ENCODE assay signal across 16 cellular contexts in the genomic region with DNA sequence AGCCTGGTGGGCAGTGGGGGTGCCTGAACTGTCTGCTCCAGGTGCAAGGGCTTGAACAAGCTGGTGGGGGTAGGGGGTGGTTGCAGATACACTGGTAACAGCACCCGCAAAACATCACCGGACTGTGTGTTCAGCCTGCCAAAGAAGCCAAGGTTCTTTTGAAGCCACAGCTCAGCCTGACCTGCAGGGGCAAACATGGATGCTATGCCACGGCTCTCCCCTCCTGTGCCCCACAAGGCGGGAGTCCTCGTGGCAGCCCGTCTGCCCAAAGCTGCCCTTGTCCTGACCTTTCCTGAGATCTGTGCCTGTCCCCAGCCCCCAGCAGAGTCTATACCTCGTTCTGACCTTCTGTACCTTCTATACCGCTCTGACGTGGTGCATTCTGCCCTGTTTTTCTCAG.
DNase-seq lines count a peak whose midpoint lies in the region; ATAC-seq and TF ChIP-seq lines count a peak whose summit lies in the region.
"Had no signal": no experiment of that assay in that cellular context is flagged by ENCODE, and none has a peak within 500 bp of the region (broad histone marks: within the 10 kb centered on the region; RNA-seq: fewer than 3 reads in every experiment).

No MANE protein-coding gene starts in this region.

- H3K9me3 ChIP-seq in esophagus muscularis mucosa (peaks cover 0 to 6% (median 0%) of the 10 kb centered on the region in 4 donors), neuronal stem cell (replicated peaks in 1 of 2; ENCODE audit: control insufficient read depth in 2 of 2, insufficient read depth in 1 of 2, low read depth in 1 of 2, low read length in 2 of 2) (no peaks in the 10 kb centered on the region), vagina (no peaks in the 10 kb centered on the region)
- H3K9me3 ChIP-seq: HAP-1 had no signal

- no peak overlapping the region for H4K91ac ChIP-seq in neuronal stem cell (ENCODE audit: low read depth, low read length, poor library complexity)

- no peak overlapping the region for H3K9ac ChIP-seq in neuronal stem cell (ENCODE audit: low read depth, low read length, poor library complexity)

- H2BK120ac ChIP-seq in neuronal stem cell (ENCODE audit: low read depth, low read length): no peak overlapping the region

- no peak overlapping the region for H3K27ac ChIP-seq in coronary artery
- H3K27ac ChIP-seq in esophagus muscularis mucosa (replicated peaks in 1 of 4): no peak overlapping the region
- no peak overlapping the region for H3K27ac ChIP-seq in neuronal stem cell (replicated peaks; ENCODE audit: low read length)
- no peak overlapping the region for H3K27ac ChIP-seq in vagina

- H3K14ac ChIP-seq in neuronal stem cell (ENCODE audit: low read length): peak overlapping the region; percentile 43

- H2BK12ac ChIP-seq in neuronal stem cell (ENCODE audit: low read length): no peak overlapping the region

- no peak overlapping the region for H2BK15ac ChIP-seq in neuronal stem cell (ENCODE audit: low read length)

- H3K4me1 ChIP-seq in esophagus muscularis mucosa (no peaks in the 10 kb centered on the region), neuronal stem cell (ENCODE audit: control insufficient read depth in 2 of 2, insufficient read depth in 1 of 2, low read depth in 1 of 2, low read length in 2 of 2) (no peaks in the 10 kb centered on the region), vagina (no peaks in the 10 kb centered on the region)
- H3K4me1 ChIP-seq: HAP-1 had no signal

- H3K27ac Mint-ChIP-seq in activated T-helper 1 cell treated with anti-CD3 and anti-CD28 coated beads, Interleukin-12 subunit alpha, Interleukin-12 subunit beta, Interleukin-2, Interleukin-4 antibody, amounts not matched to agents 30 ng/mL and 10 ng/mL and 1 ng/mL, durations not matched to agents 14 hours and 24 hours and 36 hours: no peak overlapping the region
- H3K27ac Mint-ChIP-seq: CD4-positive, alpha-beta memory T cell; HFFc6 had no signal

- H3K9me3 Mint-ChIP-seq in activated T-helper 1 cell treated with anti-CD3 and anti-CD28 coated beads, Interleukin-12 subunit alpha, Interleukin-12 subunit beta, Interleukin-2, Interleukin-4 antibody, amounts not matched to agents 30 ng/mL and 10 ng/mL and 1 ng/mL, durations not matched to agents 14 hours and 24 hours and 36 hours: no peaks in the 10 kb centered on the region

- no peak overlapping the region for H2AFZ ChIP-seq in neuronal stem cell (ENCODE audit: low read length)

- H3K23ac ChIP-seq in neuronal stem cell (ENCODE audit: low read depth, low read length, poor library complexity): no peak overlapping the region

- H3K27me3 ChIP-seq in esophagus muscularis mucosa (peaks cover 0 to 6% (median 0%) of the 10 kb centered on the region in 4 donors), neuronal stem cell (ENCODE audit: control insufficient read depth in 3 of 3, insufficient read depth in 3 of 3, low read depth in 1 of 3, low read length in 3 of 3) (no peaks in the 10 kb centered on the region), vagina (no peaks in the 10 kb centered on the region)

- no peaks in the 10 kb centered on the region for H3K79me1 ChIP-seq in neuronal stem cell (ENCODE audit: low read depth, low read length)

- no peak overlapping the region for H2AK5ac ChIP-seq in neuronal stem cell (ENCODE audit: low read depth, low read length)

- H3K18ac ChIP-seq in neuronal stem cell (ENCODE audit: low read length): peak overlapping the region; percentile 30

- no peaks in the 10 kb centered on the region for H3K4me1 Mint-ChIP-seq in activated T-helper 1 cell treated with anti-CD3 and anti-CD28 coated beads, Interleukin-12 subunit alpha, Interleukin-12 subunit beta, Interleukin-2, Interleukin-4 antibody, amounts not matched to agents 30 ng/mL and 10 ng/mL and 1 ng/mL, durations not matched to agents 14 hours and 24 hours and 36 hours (ENCODE audit: low read depth)
- H3K4me1 Mint-ChIP-seq: CD4-positive, alpha-beta memory T cell had no signal

- intact Hi-C loops in esophagus muscularis mucosa (cut with DNase I) (no loop called here), vagina (cut with DNase I) (no loop called here)
- intact Hi-C loops in activated T-helper 1 cell treated with anti-CD3 and anti-CD28 coated beads, Interleukin-12 subunit alpha, Interleukin-12 subunit beta, Interleukin-2, Interleukin-4 antibody, amounts not matched to agents 30 ng/mL and 10 ng/mL and 1 ng/mL, durations not matched to agents 14 hours and 24 hours and 36 hours (cut with micrococcal nuclease): no loop called here

- no peak overlapping the region for H4K8ac ChIP-seq in neuronal stem cell (ENCODE audit: low read depth, low read length)

- no peak for ATAC-seq in omental fat pad (ENCODE audit: low FRiP score)
- ATAC-seq in HG03460 (IDR thresholded peaks at IDR 0.05; ENCODE audit: unreplicated experiment): no peak

- H3K4me3 Mint-ChIP-seq in activated T-helper 1 cell treated with anti-CD3 and anti-CD28 coated beads, Interleukin-12 subunit alpha, Interleukin-12 subunit beta, Interleukin-2, Interleukin-4 antibody, amounts not matched to agents 30 ng/mL and 10 ng/mL and 1 ng/mL, durations not matched to agents 14 hours and 24 hours and 36 hours: no peak overlapping the region
- H3K4me3 Mint-ChIP-seq: CD4-positive, alpha-beta memory T cell; HFFc6 had no signal

- H3K4me3 ChIP-seq in coronary artery: no peak overlapping the region
- H3K4me3 ChIP-seq in esophagus muscularis mucosa: no peak overlapping the region
- peak overlapping the region in 1 of 2 donors; percentile 28 for H3K4me3 ChIP-seq in neuronal stem cell (ENCODE audit: low read length in 2 of 2)
- no peak overlapping the region for H3K4me3 ChIP-seq in vagina
- H3K4me3 ChIP-seq: HAP-1 had no signal

- H3K27me3 Mint-ChIP-seq in activated T-helper 1 cell treated with anti-CD3 and anti-CD28 coated beads, Interleukin-12 subunit alpha, Interleukin-12 subunit beta, Interleukin-2, Interleukin-4 antibody, amounts not matched to agents 30 ng/mL and 10 ng/mL and 1 ng/mL, durations not matched to agents 14 hours and 24 hours and 36 hours (ENCODE audit: insufficient read depth): no peaks in the 10 kb centered on the region

- H2BK5ac ChIP-seq in neuronal stem cell (ENCODE audit: low read length): no peak overlapping the region

- TF ChIP-seq CTCF in coronary artery (IDR thresholded peaks at IDR 0.05): no peak
- TF ChIP-seq CTCF in esophagus muscularis mucosa (IDR thresholded peaks at IDR 0.05): no peak
- TF ChIP-seq CTCF in vagina (IDR thresholded peaks at IDR 0.05): no peak
- TF ChIP-seq CTCF in omental fat pad (IDR thresholded peaks at IDR 0.05): no peak

- H3K36me3 ChIP-seq in esophagus muscularis mucosa (no peaks in the 10 kb centered on the region), neuronal stem cell (replicated peaks in 1 of 2; ENCODE audit: control insufficient read depth in 2 of 2, insufficient read depth in 2 of 2, low read length in 2 of 2) (no peaks in the 10 kb centered on the region), vagina (no peaks in the 10 kb centered on the region)
- H3K36me3 ChIP-seq: HAP-1 had no signal

- no peak for TF ChIP-seq EP300 in esophagus muscularis mucosa (IDR thresholded peaks at IDR 0.05)

- no peak overlapping the region for H3K4ac ChIP-seq in neuronal stem cell (ENCODE audit: low read length)

- no peak for TF ChIP-seq POLR2A in esophagus muscularis mucosa (IDR thresholded peaks at IDR 0.05; ENCODE audit: low read depth)
- TF ChIP-seq POLR2A in vagina (IDR thresholded peaks at IDR 0.05): no peak

- H3K4me2 ChIP-seq in neuronal stem cell (ENCODE audit: insufficient read depth, low read length, poor library complexity, severe bottlenecking): no peak overlapping the region

- 71% methylated on average over 9 of the region's 9 CpGs for WGBS in esophagus muscularis mucosa
- no CpG with 5 or more reads among the region's 9 CpGs for WGBS in neuronal stem cell (ENCODE audit: extremely low coverage in 2 of 2, insufficient read length in 2 of 2, insufficient replicate concordance in 1 of 2), 2 donors

- DNase-seq in coronary artery (ENCODE audit: low spot score) (peak; percentile 62), esophagus muscularis mucosa (ENCODE audit: extremely low spot score) (peak; percentile 86), neuronal stem cell (ENCODE audit: low spot score) (no peak), vagina (ENCODE audit: extremely low spot score in 2 of 2) (peak; percentile 77 to 93), omental fat pad (ENCODE audit: low spot score) (no peak)
- DNase-seq in activated T-helper 1 cell treated with anti-CD3 and anti-CD28 coated beads, Interleukin-12 subunit alpha, Interleukin-12 subunit beta, Interleukin-2, Interleukin-4 antibody, amounts not matched to agents 30 ng/mL and 10 ng/mL and 1 ng/mL, durations not matched to agents 14 hours and 24 hours and 36 hours (ENCODE audit: low spot score): no peak
- DNase-seq: C1 segment of cervical spinal cord; Calu3; CD4-positive, alpha-beta memory T cell; COR-L47; DMS153; DND-41; GOT3; HFFc6 had no signal

- H3K36me3 Mint-ChIP-seq in activated T-helper 1 cell treated with anti-CD3 and anti-CD28 coated beads, Interleukin-12 subunit alpha, Interleukin-12 subunit beta, Interleukin-2, Interleukin-4 antibody, amounts not matched to agents 30 ng/mL and 10 ng/mL and 1 ng/mL, durations not matched to agents 14 hours and 24 hours and 36 hours (ENCODE audit: low read depth): no peaks in the 10 kb centered on the region
- H3K36me3 Mint-ChIP-seq: CD4-positive, alpha-beta memory T cell had no signal

Comparison
In these comparisons a context has a peak if more than half of its experiments do, and no peak if none do; other contexts are left out.
1. DNase-seq: peak in coronary artery (single experiment), esophagus muscularis mucosa (single experiment) and vagina (2 of 2); none in neuronal stem cell (single experiment), activated T-helper 1 cell treated with anti-CD3 and anti-CD28 coated beads, Interleukin-12 subunit alpha, Interleukin-12 subunit beta, Interleukin-2, Interleukin-4 antibody, amounts not matched to agents 30 ng/mL and 10 ng/mL and 1 ng/mL, durations not matched to agents 14 hours and 24 hours and 36 hours (single experiment) and omental fat pad (single experiment).